18 cellular contexts compared by ENCODE assay signal in the genomic region with DNA sequence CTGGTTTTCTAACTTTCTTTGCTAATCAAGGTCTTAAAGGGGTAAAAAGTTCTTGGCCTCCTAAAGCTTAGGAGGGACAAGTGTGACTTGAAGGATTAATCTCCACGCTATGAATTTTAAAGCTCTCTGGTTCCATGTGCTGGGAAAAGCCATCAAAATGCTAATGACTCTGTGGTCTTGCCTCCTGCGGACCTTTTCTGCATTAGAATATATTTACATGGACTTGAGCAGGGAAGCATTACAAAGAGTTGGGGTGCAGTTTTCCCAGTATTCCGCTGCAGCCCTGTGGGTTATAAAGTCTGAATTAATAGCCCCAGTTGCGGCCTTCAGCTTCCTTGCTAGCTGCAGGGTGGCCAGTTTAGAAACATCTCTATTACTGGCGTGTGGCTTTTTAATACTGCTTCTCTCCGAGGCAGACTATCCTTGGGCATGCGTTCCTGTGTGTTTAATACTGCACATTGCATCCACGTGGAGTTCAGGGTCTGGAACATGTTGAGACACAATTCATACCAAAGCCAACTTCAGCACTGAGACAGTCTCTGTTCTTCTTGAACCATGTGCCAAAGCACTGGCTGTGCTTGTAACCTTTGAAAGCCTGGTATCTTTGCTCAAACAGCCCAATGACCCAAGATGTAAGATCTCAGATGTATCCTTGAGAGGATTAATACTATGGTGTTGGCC. TPM values are rescaled to one million over a fixed set of nuclear protein-coding genes. Genes with fewer than 3 reads are reported as not detected.
DNase-seq lines count a peak whose midpoint lies in the region; ATAC-seq, FAIRE-seq and TF ChIP-seq lines count a peak whose summit lies in the region.
"Had no signal": no experiment of that assay in that cellular context is flagged by ENCODE, and none has a peak within 500 bp of the region (broad histone marks: within the 10 kb centered on the region; RNA-seq: fewer than 3 reads in every experiment).

No MANE protein-coding gene starts in this region.

- TF ChIP-seq CTCF in gastroesophageal sphincter (IDR thresholded peaks at IDR 0.05) (no peak), kidney (IDR thresholded peaks at IDR 0.05; ENCODE audit: borderline replicate concordance, extremely low read depth, insufficient read depth) (no peak)

- TF ChIP-seq EP300 in gastroesophageal sphincter (IDR thresholded peaks at IDR 0.05) = no peak

- no peak for TF ChIP-seq POLR2A in gastroesophageal sphincter (IDR thresholded peaks at IDR 0.05)

- no peaks in the 10 kb centered on the region for H3K27me3 ChIP-seq in gastroesophageal sphincter
- H3K27me3 ChIP-seq in muscle layer of duodenum (ENCODE audit: low read depth, low read length) = no peaks in the 10 kb centered on the region
- H3K27me3 ChIP-seq in small intestine (ENCODE audit: control insufficient read depth in 2 of 2, insufficient read depth in 2 of 2, low read length in 2 of 2) = no peaks in the 10 kb centered on the region

- 47 to 80% methylated on average over 4 to 8 of the region's 8 CpGs for WGBS in gastroesophageal sphincter (ENCODE audit: low coverage in 1 of 2), 2 donors
- WGBS in small intestine, 3 donors = 82 to 90% (median 82%) methylated on average over 8 of the region's 8 CpGs

- no peaks in the 10 kb centered on the region for H3K36me3 ChIP-seq in gastroesophageal sphincter
- no peaks in the 10 kb centered on the region for H3K36me3 ChIP-seq in muscle layer of duodenum (ENCODE audit: control insufficient read depth in 1 of 2, insufficient read depth in 2 of 2, low read length in 2 of 2)
- no peaks in the 10 kb centered on the region for H3K36me3 ChIP-seq in kidney (ENCODE audit: control insufficient read depth in 1 of 2, insufficient read depth in 2 of 2, low read length in 2 of 2)
- no peaks in the 10 kb centered on the region for H3K36me3 ChIP-seq in small intestine (ENCODE audit: control insufficient read depth in 2 of 2, insufficient read depth in 2 of 2, low read length in 2 of 2)
- H3K36me3 ChIP-seq: lower lobe of right lung had no signal

- peak overlapping the region; percentile 24 to 86 (median 79) for H3K27ac ChIP-seq in gastroesophageal sphincter
- H3K27ac ChIP-seq in muscle layer of duodenum (ENCODE audit: low read length) = peak overlapping the region; percentile 39
- H3K27ac ChIP-seq in kidney (ENCODE audit: low read depth in 2 of 2, low read length in 2 of 2) = no peak overlapping the region
- H3K27ac ChIP-seq in small intestine (ENCODE audit: low read depth in 1 of 2, low read length in 1 of 2) = no peak overlapping the region
- H3K27ac ChIP-seq: C4-2B, lower lobe of right lung, parathyroid adenoma had no signal

- no peak for FAIRE-seq in kidney (lab: Jason Lieb, UNC)
- FAIRE-seq in small intestine (lab: Jason Lieb, UNC) = no peak
- FAIRE-seq: A204.1, D721Med had no signal

- H3K4me3 ChIP-seq in gastroesophageal sphincter (no peak overlapping the region), muscle layer of duodenum (ENCODE audit: low read depth in 1 of 2, low read length in 2 of 2) (peak overlapping the region in 1 of 2 donors; percentile 5), kidney (ENCODE audit: low read length in 2 of 2) (no peak overlapping the region), small intestine (ENCODE audit: low read depth in 1 of 2, low read length in 2 of 2) (no peak overlapping the region)
- H3K4me3 ChIP-seq: lower lobe of right lung had no signal

- peaks cover 16 to 80% (median 33%) of the 10 kb centered on the region in 3 donors for H3K4me1 ChIP-seq in gastroesophageal sphincter
- peaks cover 14 to 51% of the 10 kb centered on the region in 2 donors for H3K4me1 ChIP-seq in muscle layer of duodenum (ENCODE audit: control insufficient read depth in 1 of 2, insufficient read depth in 2 of 2, low read length in 2 of 2)
- H3K4me1 ChIP-seq in kidney (ENCODE audit: control insufficient read depth in 1 of 2, insufficient read depth in 1 of 2, low read depth in 1 of 2, low read length in 2 of 2) = no peaks in the 10 kb centered on the region
- no peaks in the 10 kb centered on the region for H3K4me1 ChIP-seq in small intestine (ENCODE audit: control insufficient read depth in 2 of 2, insufficient read depth in 1 of 2, low read depth in 1 of 2, low read length in 1 of 2)
- H3K4me1 ChIP-seq: parathyroid adenoma had no signal

- no peak for DNase-seq in left ventricle myocardium superior
- DNase-seq in left cardiac atrium = no peak
- no peak for DNase-seq in kidney
- DNase-seq in small intestine = no peak
- no peak for DNase-seq in activated T-cell treated with anti-CD3 and anti-CD28 coated beads for 4 hours
- no peak for DNase-seq in DMS114 treated with DMSO at 0.1 percent for 48 hours (lab: John Stamatoyannopoulos, UW; ENCODE audit: unreplicated experiment)
- DNase-seq: lower lobe of right lung; naive B cell; stimulated activated CD4-positive, alpha-beta T cell treated with anti-CD3 and anti-CD28 coated beads, Interleukin-4, amount 100 ng/mL, for 1 hour; stimulated activated naive CD8-positive, alpha-beta T cell treated with anti-CD3 and anti-CD28 coated beads, Interleukin-15, amount 100 ng/mL, for 72 hours had no signal

- H3K9me3 ChIP-seq in gastroesophageal sphincter = peaks cover 0 to 5% (median 0%) of the 10 kb centered on the region in 3 donors
- H3K9me3 ChIP-seq in muscle layer of duodenum (ENCODE audit: control insufficient read depth in 1 of 2, low read length in 2 of 2) = no peaks in the 10 kb centered on the region
- peaks cover 0 to 8% of the 10 kb centered on the region in 2 donors for H3K9me3 ChIP-seq in kidney (ENCODE audit: control insufficient read depth in 1 of 2, low read length in 2 of 2)
- no peaks in the 10 kb centered on the region for H3K9me3 ChIP-seq in small intestine (ENCODE audit: control insufficient read depth, low read depth)

- no peak overlapping the region for H3K9ac ChIP-seq in kidney (ENCODE audit: low read length in 2 of 2)
- H3K9ac ChIP-seq: parathyroid adenoma had no signal

- intact Hi-C loops in left ventricle myocardium superior (cut with micrococcal nuclease) = no loop called here
- intact Hi-C loops in left cardiac atrium (cut with DNase I) = no loop called here
- intact Hi-C loops in kidney (cut with DNase I) = no loop called here

- ATAC-seq in left ventricle myocardium superior = peak; percentile 18
- ATAC-seq in left cardiac atrium = no peak
- ATAC-seq in gastroesophageal sphincter = peak; percentile 62
- ATAC-seq: activated CD4-positive, CD25-positive, alpha-beta regulatory T cell treated with anti-CD3 and anti-CD28 coated beads, Interleukin-2, amount 50 U/mL, for 24 hours; activated T-helper 17 cell treated with anti-CD3 and anti-CD28 coated beads, Interleukin-2, amount 50 U/mL, for 72 hours; lower lobe of right lung; stimulated activated naive CD8-positive, alpha-beta T cell treated with anti-CD3 and anti-CD28 coated beads, Interleukin-15, amount 100 ng/mL, for 72 hours had no signal

RNA-seq across cellular contexts. Expression of gene TSPAN18, which starts 27.3 kb away (rescaled TPM):
- total RNA-seq in left ventricle myocardium superior (94.6 TPM), left cardiac atrium (100 to 1,000 TPM; 152 to 166 TPM), gastroesophageal sphincter (10 to 100 TPM; 31.1 to 74.6 (median 34.7) TPM), kidney (38.1 TPM)
- polyA plus RNA-seq in kidney (ENCODE audit: insufficient read depth, low read depth, low replicate concordance) (13.8 TPM), small intestine (1 to 10 TPM in 2 of 3 donors, not detected in 1; 1.1 to 8.8 TPM)

Comparison
In these comparisons a context has a peak if more than half of its experiments do, and no peak if none do; other contexts are left out.
1. ATAC-seq: peak in left ventricle myocardium superior (single experiment) and gastroesophageal sphincter (single experiment); none in left cardiac atrium (0 of 2).
2. H3K27ac ChIP-seq: peak in gastroesophageal sphincter (4 of 4) and muscle layer of duodenum (single experiment); none in kidney (0 of 2) and small intestine (0 of 2).